24 cellular contexts compared by ENCODE assay signal in genomic region chr11:464316-464715, GRCh38. TPM values are rescaled to one million over a fixed set of nuclear protein-coding genes. Genes with fewer than 3 reads are reported as not detected.
DNase-seq lines count a peak whose midpoint lies in the region; ATAC-seq and TF ChIP-seq lines count a peak whose summit lies in the region.
"Had no signal": no experiment of that assay in that cellular context is flagged by ENCODE, and none has a peak within 500 bp of the region (broad histone marks: within the 10 kb centered on the region; RNA-seq: fewer than 3 reads in every experiment).

No MANE protein-coding gene starts in this region.

- no peak overlapping the region for H3K27ac ChIP-seq in right cardiac atrium (ENCODE audit: low read length)
- peak overlapping the region; percentile 10; the same call in 1 of the 2 replicates for H3K27ac ChIP-seq in RWPE1
- H3K27ac ChIP-seq in neuronal stem cell (replicated peaks; ENCODE audit: low read length): no peak overlapping the region
- H3K27ac ChIP-seq: BLaER1, SJSA1 had no signal

- intact Hi-C loops in right cardiac atrium (cut with DNase I) (no loop called here), cardiac septum (cut with DNase I) (no loop called here)
- intact Hi-C loops in activated CD8-positive, alpha-beta T cell treated with anti-CD3 and anti-CD28 coated beads for 36 hours (cut with micrococcal nuclease): no loop called here

- H3K4me1 Mint-ChIP-seq in type B pancreatic cell (ENCODE audit: unreplicated experiment): peaks cover 12% of the 10 kb centered on the region
- H3K4me1 Mint-ChIP-seq in activated CD8-positive, alpha-beta T cell treated with anti-CD3 and anti-CD28 coated beads for 36 hours (ENCODE audit: low read depth): no peaks in the 10 kb centered on the region
- peaks cover 0 to 2% of the 10 kb centered on the region in 2 donors for H3K4me1 Mint-ChIP-seq in effector memory CD8-positive, alpha-beta T cell (ENCODE audit: low read depth in 2 of 2)

- no peak overlapping the region for H3K4me3 Mint-ChIP-seq in type B pancreatic cell
- H3K4me3 Mint-ChIP-seq in activated CD8-positive, alpha-beta T cell treated with anti-CD3 and anti-CD28 coated beads for 36 hours: no peak overlapping the region
- H3K4me3 Mint-ChIP-seq in effector memory CD8-positive, alpha-beta T cell: no peak overlapping the region
- H3K4me3 Mint-ChIP-seq: CD4-positive, CD25-positive, alpha-beta regulatory T cell had no signal

- POLR2A ChIA-PET in RWPE1 (lab: Yijun Ruan, JAX; ENCODE audit: low non-redundant PET): no interaction called here
- POLR2A ChIA-PET in activated CD8-positive, alpha-beta T cell treated with anti-CD3 and anti-CD28 coated beads for 36 hours (lab: Charles Lee): no interaction called here

- H3K9me3 ChIP-seq in right cardiac atrium (ENCODE audit: control insufficient read depth, low read length) (no peaks in the 10 kb centered on the region), neuronal stem cell (replicated peaks in 1 of 2; ENCODE audit: control insufficient read depth in 2 of 2, insufficient read depth in 1 of 2, low read depth in 1 of 2, low read length in 2 of 2) (no peaks in the 10 kb centered on the region)
- H3K9me3 ChIP-seq: BLaER1, SJSA1 had no signal

- DNase-seq in right cardiac atrium (peak in 2 of 3 donors; percentile 36 to 50), cardiac septum (ENCODE audit: low spot score) (no peak), RWPE1 (ENCODE audit: low spot score) (no peak), neuronal stem cell (ENCODE audit: low spot score) (no peak), type B pancreatic cell (ENCODE audit: extremely low spot score, unreplicated experiment) (peak; percentile 65)
- no peak for DNase-seq in activated CD8-positive, alpha-beta T cell treated with anti-CD3 and anti-CD28 coated beads for 36 hours
- DNase-seq in effector memory CD8-positive, alpha-beta T cell: no peak
- DNase-seq: CD4-positive, CD25-positive, alpha-beta regulatory T cell; DMS153; DND-41; GOT3; HCEC 1CT; Karpas-422; NCI-H1105; NCI-H1436 treated with DMSO at 0.1 percent for 48 hours; NCI-H187 treated with DMSO at 0.1 percent for 48 hours; NCI-H2171 treated with DMSO at 0.1 percent for 48 hours; NCI-H446; NCI-H524 treated with DMSO at 0.1 percent for 48 hours; NCI-H774; Right ventricle myocardium superior had no signal

- H3K9me3 Mint-ChIP-seq in type B pancreatic cell: peaks cover 3% of the 10 kb centered on the region
- no peaks in the 10 kb centered on the region for H3K9me3 Mint-ChIP-seq in activated CD8-positive, alpha-beta T cell treated with anti-CD3 and anti-CD28 coated beads for 36 hours
- H3K9me3 Mint-ChIP-seq in effector memory CD8-positive, alpha-beta T cell: no peaks in the 10 kb centered on the region
- H3K9me3 Mint-ChIP-seq: CD4-positive, CD25-positive, alpha-beta regulatory T cell had no signal

- 94% methylated on average over 24 of the region's 24 CpGs for WGBS in right cardiac atrium
- no CpG with 5 or more reads among the region's 24 CpGs for WGBS in neuronal stem cell (ENCODE audit: extremely low coverage in 2 of 2, insufficient read length in 2 of 2, insufficient replicate concordance in 1 of 2), 2 donors

- peak overlapping the region; percentile 38 for H3K18ac ChIP-seq in neuronal stem cell (ENCODE audit: low read length)

- no peak overlapping the region for H3K27ac Mint-ChIP-seq in type B pancreatic cell
- H3K27ac Mint-ChIP-seq in activated CD8-positive, alpha-beta T cell treated with anti-CD3 and anti-CD28 coated beads for 36 hours: no peak overlapping the region
- H3K27ac Mint-ChIP-seq in effector memory CD8-positive, alpha-beta T cell: no peak overlapping the region
- H3K27ac Mint-ChIP-seq: CD4-positive, CD25-positive, alpha-beta regulatory T cell had no signal

- H4K8ac ChIP-seq in neuronal stem cell (ENCODE audit: low read depth, low read length): peak overlapping the region; percentile 65

- peaks cover 11% of the 10 kb centered on the region for H3K36me3 Mint-ChIP-seq in type B pancreatic cell
- H3K36me3 Mint-ChIP-seq in activated CD8-positive, alpha-beta T cell treated with anti-CD3 and anti-CD28 coated beads for 36 hours (ENCODE audit: low read depth): peaks cover 2% of the 10 kb centered on the region
- H3K36me3 Mint-ChIP-seq in effector memory CD8-positive, alpha-beta T cell (ENCODE audit: insufficient read depth): no peaks in the 10 kb centered on the region
- H3K36me3 Mint-ChIP-seq: CD4-positive, CD25-positive, alpha-beta regulatory T cell had no signal

- H3K4me2 ChIP-seq in neuronal stem cell (ENCODE audit: insufficient read depth, low read length, poor library complexity, severe bottlenecking): no peak overlapping the region
- H3K4me2 ChIP-seq: BLaER1 had no signal

- TF ChIP-seq CTCF in RWPE1 (conservative IDR thresholded peaks at IDR 0.05; ENCODE audit: low read depth) (no peak), type B pancreatic cell (conservative IDR thresholded peaks at IDR 0.05) (no peak)
- no peak for TF ChIP-seq CTCF in activated CD8-positive, alpha-beta T cell treated with anti-CD3 and anti-CD28 coated beads for 36 hours (IDR thresholded peaks at IDR 0.05)

- no peak overlapping the region for H2BK5ac ChIP-seq in neuronal stem cell (ENCODE audit: low read length)

- ATAC-seq in right cardiac atrium (no peak), GM19023 (IDR thresholded peaks at IDR 0.05; ENCODE audit: unreplicated experiment) (no peak)
- no peak for ATAC-seq in activated CD8-positive, alpha-beta T cell treated with anti-CD3 and anti-CD28 coated beads for 36 hours
- no peak for ATAC-seq in effector memory CD8-positive, alpha-beta T cell (replicated peaks)

- no peak overlapping the region for H2AK5ac ChIP-seq in neuronal stem cell (ENCODE audit: low read depth, low read length)

- H3K23ac ChIP-seq in neuronal stem cell (ENCODE audit: low read depth, low read length, poor library complexity): peak overlapping the region; percentile 95

- no peaks in the 10 kb centered on the region for H3K27me3 Mint-ChIP-seq in type B pancreatic cell
- no peaks in the 10 kb centered on the region for H3K27me3 Mint-ChIP-seq in activated CD8-positive, alpha-beta T cell treated with anti-CD3 and anti-CD28 coated beads for 36 hours
- H3K27me3 Mint-ChIP-seq in effector memory CD8-positive, alpha-beta T cell: no peaks in the 10 kb centered on the region
- H3K27me3 Mint-ChIP-seq: CD4-positive, CD25-positive, alpha-beta regulatory T cell had no signal

- H4K91ac ChIP-seq in neuronal stem cell (ENCODE audit: low read depth, low read length, poor library complexity): peak overlapping the region; percentile 72

- H3K27me3 ChIP-seq in right cardiac atrium (ENCODE audit: control insufficient read depth, insufficient read depth) (no peaks in the 10 kb centered on the region), neuronal stem cell (ENCODE audit: control insufficient read depth in 3 of 3, insufficient read depth in 3 of 3, low read depth in 1 of 3, low read length in 3 of 3) (no peaks in the 10 kb centered on the region)
- H3K27me3 ChIP-seq: BLaER1, SJSA1 had no signal

- H3K4me1 ChIP-seq in right cardiac atrium (ENCODE audit: control insufficient read depth, insufficient read depth, low read length): no peaks in the 10 kb centered on the region
- H3K4me1 ChIP-seq in neuronal stem cell (ENCODE audit: control insufficient read depth in 2 of 2, insufficient read depth in 1 of 2, low read depth in 1 of 2, low read length in 2 of 2): peaks cover 4 to 5% of the 10 kb centered on the region in 2 donors
- H3K4me1 ChIP-seq: SJSA1 had no signal

- H3K4ac ChIP-seq in neuronal stem cell (ENCODE audit: low read length): no peak overlapping the region

- no peak overlapping the region for H2BK15ac ChIP-seq in neuronal stem cell (ENCODE audit: low read length)

- H3K14ac ChIP-seq in neuronal stem cell (ENCODE audit: low read length): no peak overlapping the region

- CTCF ChIA-PET in RWPE1 (lab: Yijun Ruan, JAX): no interaction called here
- CTCF ChIA-PET in activated CD8-positive, alpha-beta T cell treated with anti-CD3 and anti-CD28 coated beads for 36 hours (lab: Charles Lee): interaction anchor here (1.0 kb wide), 1 partner anchor 16 kb away, joined by 3 read pairs; no protein-coding TSS in a partner anchor

- H2BK12ac ChIP-seq in neuronal stem cell (ENCODE audit: low read length): no peak overlapping the region

- H3K9ac ChIP-seq in neuronal stem cell (ENCODE audit: low read depth, low read length, poor library complexity): peak overlapping the region; percentile 60
- H3K9ac ChIP-seq: BLaER1 had no signal

- H3K4me3 ChIP-seq in right cardiac atrium (ENCODE audit: low read length) (no peak overlapping the region), neuronal stem cell (ENCODE audit: low read length in 2 of 2) (peak overlapping the region in 1 of 2 donors; percentile 2)
- H3K4me3 ChIP-seq: BLaER1, SJSA1 had no signal

- peaks cover 17% of the 10 kb centered on the region for H3K79me1 ChIP-seq in neuronal stem cell (ENCODE audit: low read depth, low read length)

- peaks cover 16 to 51% of the 10 kb centered on the region in 2 donors for H3K36me3 ChIP-seq in neuronal stem cell (replicated peaks in 1 of 2; ENCODE audit: control insufficient read depth in 2 of 2, insufficient read depth in 2 of 2, low read length in 2 of 2)
- H3K36me3 ChIP-seq: SJSA1 had no signal

- no peak overlapping the region for H2AFZ ChIP-seq in neuronal stem cell (ENCODE audit: low read length)

- no peak overlapping the region for H2BK120ac ChIP-seq in neuronal stem cell (ENCODE audit: low read depth, low read length)

RNA-seq across cellular contexts. Expression of gene PTDSS2, which starts 14.2 kb away (rescaled TPM):
- total RNA-seq in right cardiac atrium (10 to 100 TPM; 30.2 to 33.3 (median 30.9) TPM), cardiac septum (24.9 TPM), type B pancreatic cell (ENCODE audit: low replicate concordance) (33.6 and 46.9 TPM in 2 replicates)
- 30.7 TPM for polyA plus RNA-seq in right cardiac atrium
- 27.4 TPM for polyA plus RNA-seq in neuronal stem cell (2013, experiment 1 of 2)
- polyA plus RNA-seq in neuronal stem cell (2013, experiment 2 of 2): 26.0 TPM
- 10 to 100 TPM; 17.4 to 18.0 TPM for total RNA-seq in activated CD8-positive, alpha-beta T cell treated with anti-CD3 and anti-CD28 coated beads for 36 hours

RNA-seq across cellular contexts. Expression of gene ANO9, which starts 22.5 kb away (rescaled TPM):
- total RNA-seq in right cardiac atrium (under 1 TPM; 0.14 to 0.46 (median 0.20) TPM), cardiac septum (0.38 TPM), type B pancreatic cell (ENCODE audit: low replicate concordance) (25.3 and 66.6 TPM in 2 replicates)
- 0.20 TPM for polyA plus RNA-seq in right cardiac atrium
- 2.8 TPM for polyA plus RNA-seq in neuronal stem cell (2013, experiment 1 of 2)
- polyA plus RNA-seq in neuronal stem cell (2013, experiment 2 of 2): 1.9 TPM
- total RNA-seq in activated CD8-positive, alpha-beta T cell treated with anti-CD3 and anti-CD28 coated beads for 36 hours: 10 to 100 TPM; 28.2 to 29.0 TPM
- total RNA-seq: SJSA1 had no signal

RNA-seq across cellular contexts. Expression of gene RNH1, which starts 42.7 kb away (rescaled TPM):
- total RNA-seq in right cardiac atrium (100 to 1,000 TPM; 188 to 203 (median 195) TPM), cardiac septum (158 TPM), type B pancreatic cell (ENCODE audit: low replicate concordance) (84.5 and 128 TPM in 2 replicates)
- polyA plus RNA-seq in right cardiac atrium: 162 TPM
- 35.7 TPM for polyA plus RNA-seq in neuronal stem cell (2013, experiment 1 of 2)
- 35.1 TPM for polyA plus RNA-seq in neuronal stem cell (2013, experiment 2 of 2)
- total RNA-seq in activated CD8-positive, alpha-beta T cell treated with anti-CD3 and anti-CD28 coated beads for 36 hours: 100 to 1,000 TPM; 105 to 110 TPM

RNA-seq across cellular contexts. Expression of gene SIGIRR, which starts 49.5 kb away (rescaled TPM):
- total RNA-seq in right cardiac atrium (10 to 100 TPM; 28.6 to 42.4 (median 35.1) TPM), cardiac septum (33.3 TPM), type B pancreatic cell (ENCODE audit: low replicate concordance) (36.2 and 44.0 TPM in 2 replicates)
- 61.8 TPM for polyA plus RNA-seq in right cardiac atrium
- polyA plus RNA-seq in neuronal stem cell (2013, experiment 1 of 2): 15.1 TPM
- polyA plus RNA-seq in neuronal stem cell (2013, experiment 2 of 2): 13.4 TPM
- total RNA-seq in activated CD8-positive, alpha-beta T cell treated with anti-CD3 and anti-CD28 coated beads for 36 hours: 10 to 100 TPM; 33.9 to 35.0 TPM

Comparison
In these comparisons a context has a peak if more than half of its experiments do, and no peak if none do; other contexts are left out.
1. DNase-seq: peak in right cardiac atrium (2 of 3) and type B pancreatic cell (single experiment); none in cardiac septum (single experiment), RWPE1 (single experiment), neuronal stem cell (single experiment), activated CD8-positive, alpha-beta T cell treated with anti-CD3 and anti-CD28 coated beads for 36 hours (single experiment) and effector memory CD8-positive, alpha-beta T cell (0 of 3).
2. RNA of gene ANO9, which starts 22.5 kb away (total RNA-seq): 28.2 to 29.0 TPM in activated CD8-positive, alpha-beta T cell treated with anti-CD3 and anti-CD28 coated beads for 36 hours and 25.3 to 66.6 TPM in type B pancreatic cell; 0.38 TPM in cardiac septum (single experiment) and 0.14 to 0.46 TPM in right cardiac atrium; every median in the first group is over 10 times any median in the second.